3 cellular contexts compared by ENCODE assay signal in the genomic region with DNA sequence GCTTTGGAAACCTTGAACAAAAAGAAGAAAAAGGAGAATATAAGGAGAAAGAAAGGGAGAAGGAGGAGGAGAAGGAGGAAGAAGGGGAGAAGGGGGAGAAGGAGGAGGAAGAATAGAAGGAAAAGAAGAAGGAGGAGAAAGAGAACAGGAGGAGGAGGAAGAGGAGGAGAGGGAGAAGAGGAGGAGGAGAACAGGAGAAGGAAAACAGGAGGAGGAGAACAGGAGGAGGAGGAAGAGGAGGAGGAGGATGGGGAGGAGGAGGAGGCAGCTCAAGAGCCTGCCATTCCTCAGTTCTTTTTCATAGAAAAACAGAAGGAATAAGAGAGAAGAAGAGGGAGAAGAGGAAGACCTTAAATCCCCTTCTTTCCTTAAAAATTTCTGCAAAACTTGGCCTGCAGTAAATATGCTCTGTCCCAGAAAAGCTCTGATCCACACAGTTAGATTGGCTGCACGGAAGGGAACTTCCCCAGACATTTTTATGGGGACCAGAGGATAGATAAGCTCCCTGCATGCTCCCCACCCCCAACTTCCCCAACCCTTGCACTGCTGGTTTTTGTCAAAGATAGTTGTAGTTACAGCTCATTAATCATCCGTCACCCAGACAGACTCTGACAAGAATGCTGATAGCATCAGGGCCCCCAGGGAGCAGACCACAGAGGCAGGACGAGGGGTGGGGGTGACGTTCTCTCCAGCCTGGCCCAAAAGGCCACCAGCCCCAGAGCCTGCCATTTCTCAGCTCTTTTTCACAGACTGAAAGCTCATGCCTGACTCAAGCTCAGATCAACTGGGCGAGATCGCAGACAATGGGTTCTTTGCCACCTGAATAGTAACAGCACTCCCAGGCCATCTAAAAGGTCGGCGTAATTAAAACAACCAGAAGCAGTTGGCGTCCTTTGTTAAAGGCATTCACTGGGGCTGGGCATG.
TF ChIP-seq lines count a peak whose summit lies in the region.

No MANE protein-coding gene starts in this region.

TF ChIP-seq in A549, 52 proteins besides CTCF, POLR2A, EP300 and RAD21:
- TF ChIP-seq BHLHE40 (IDR thresholded peaks at IDR 0.05; ENCODE audit: low read depth, low read length) = no peak
- peak; percentile 85 for TF ChIP-seq GATA3 (IDR thresholded peaks at IDR 0.05; ENCODE audit: borderline replicate concordance)
TF ChIP-seq in A549: peak in this region for 1.

TF ChIP-seq in GM23338, 12 proteins besides CTCF, POLR2A, EP300 and RAD21:
- TF ChIP-seq, protein P1, sequence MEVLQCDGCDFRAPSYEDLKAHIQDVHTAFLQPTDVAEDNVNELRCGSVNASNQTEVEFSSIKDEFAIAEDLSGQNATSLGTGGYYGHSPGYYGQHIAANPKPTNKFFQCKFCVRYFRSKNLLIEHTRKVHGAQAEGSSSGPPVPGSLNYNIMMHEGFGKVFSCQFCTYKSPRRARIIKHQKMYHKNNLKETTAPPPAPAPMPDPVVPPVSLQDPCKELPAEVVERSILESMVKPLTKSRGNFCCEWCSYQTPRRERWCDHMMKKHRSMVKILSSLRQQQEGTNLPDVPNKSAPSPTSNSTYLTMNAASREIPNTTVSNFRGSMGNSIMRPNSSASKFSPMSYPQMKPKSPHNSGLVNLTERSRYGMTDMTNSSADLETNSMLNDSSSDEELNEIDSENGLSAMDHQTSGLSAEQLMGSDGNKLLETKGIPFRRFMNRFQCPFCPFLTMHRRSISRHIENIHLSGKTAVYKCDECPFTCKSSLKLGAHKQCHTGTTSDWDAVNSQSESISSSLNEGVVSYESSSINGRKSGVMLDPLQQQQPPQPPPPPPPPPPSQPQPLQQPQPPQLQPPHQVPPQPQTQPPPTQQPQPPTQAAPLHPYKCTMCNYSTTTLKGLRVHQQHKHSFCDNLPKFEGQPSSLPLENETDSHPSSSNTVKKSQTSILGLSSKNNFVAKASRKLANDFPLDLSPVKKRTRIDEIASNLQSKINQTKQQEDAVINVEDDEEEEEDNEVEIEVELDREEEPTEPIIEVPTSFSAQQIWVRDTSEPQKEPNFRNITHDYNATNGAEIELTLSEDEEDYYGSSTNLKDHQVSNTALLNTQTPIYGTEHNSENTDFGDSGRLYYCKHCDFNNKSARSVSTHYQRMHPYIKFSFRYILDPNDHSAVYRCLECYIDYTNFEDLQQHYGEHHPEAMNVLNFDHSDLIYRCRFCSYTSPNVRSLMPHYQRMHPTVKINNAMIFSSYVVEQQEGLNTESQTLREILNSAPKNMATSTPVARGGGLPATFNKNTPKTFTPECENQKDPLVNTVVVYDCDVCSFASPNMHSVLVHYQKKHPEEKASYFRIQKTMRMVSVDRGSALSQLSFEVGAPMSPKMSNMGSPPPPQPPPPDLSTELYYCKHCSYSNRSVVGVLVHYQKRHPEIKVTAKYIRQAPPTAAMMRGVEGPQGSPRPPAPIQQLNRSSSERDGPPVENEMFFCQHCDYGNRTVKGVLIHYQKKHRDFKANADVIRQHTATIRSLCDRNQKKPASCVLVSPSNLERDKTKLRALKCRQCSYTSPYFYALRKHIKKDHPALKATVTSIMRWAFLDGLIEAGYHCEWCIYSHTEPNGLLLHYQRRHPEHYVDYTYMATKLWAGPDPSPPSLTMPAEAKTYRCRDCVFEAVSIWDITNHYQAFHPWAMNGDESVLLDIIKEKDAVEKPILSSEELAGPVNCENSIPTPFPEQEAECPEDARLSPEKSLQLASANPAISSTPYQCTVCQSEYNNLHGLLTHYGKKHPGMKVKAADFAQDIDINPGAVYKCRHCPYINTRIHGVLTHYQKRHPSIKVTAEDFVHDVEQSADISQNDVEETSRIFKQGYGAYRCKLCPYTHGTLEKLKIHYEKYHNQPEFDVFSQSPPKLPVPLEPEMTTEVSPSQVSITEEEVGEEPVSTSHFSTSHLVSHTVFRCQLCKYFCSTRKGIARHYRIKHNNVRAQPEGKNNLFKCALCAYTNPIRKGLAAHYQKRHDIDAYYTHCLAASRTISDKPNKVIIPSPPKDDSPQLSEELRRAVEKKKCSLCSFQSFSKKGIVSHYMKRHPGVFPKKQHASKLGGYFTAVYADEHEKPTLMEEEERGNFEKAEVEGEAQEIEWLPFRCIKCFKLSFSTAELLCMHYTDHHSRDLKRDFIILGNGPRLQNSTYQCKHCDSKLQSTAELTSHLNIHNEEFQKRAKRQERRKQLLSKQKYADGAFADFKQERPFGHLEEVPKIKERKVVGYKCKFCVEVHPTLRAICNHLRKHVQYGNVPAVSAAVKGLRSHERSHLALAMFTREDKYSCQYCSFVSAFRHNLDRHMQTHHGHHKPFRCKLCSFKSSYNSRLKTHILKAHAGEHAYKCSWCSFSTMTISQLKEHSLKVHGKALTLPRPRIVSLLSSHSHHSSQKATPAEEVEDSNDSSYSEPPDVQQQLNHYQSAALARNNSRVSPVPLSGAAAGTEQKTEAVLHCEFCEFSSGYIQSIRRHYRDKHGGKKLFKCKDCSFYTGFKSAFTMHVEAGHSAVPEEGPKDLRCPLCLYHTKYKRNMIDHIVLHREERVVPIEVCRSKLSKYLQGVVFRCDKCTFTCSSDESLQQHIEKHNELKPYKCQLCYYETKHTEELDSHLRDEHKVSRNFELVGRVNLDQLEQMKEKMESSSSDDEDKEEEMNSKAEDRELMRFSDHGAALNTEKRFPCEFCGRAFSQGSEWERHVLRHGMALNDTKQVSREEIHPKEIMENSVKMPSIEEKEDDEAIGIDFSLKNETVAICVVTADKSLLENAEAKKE (CRISPR knock-in tag; IDR thresholded peaks at IDR 0.05) = no peak
- TF ChIP-seq ZNF114 (CRISPR knock-in tag; IDR thresholded peaks at IDR 0.05) (no peak), NANOG (IDR thresholded peaks at IDR 0.05; ENCODE audit: borderline replicate concordance) (no peak), ZNF331 (CRISPR knock-in tag; IDR thresholded peaks at IDR 0.05; ENCODE audit: low read depth) (no peak), POLR2AphosphoS5 (IDR thresholded peaks at IDR 0.05; ENCODE audit: low read depth) (no peak), CREB1 (CRISPR knock-in tag; IDR thresholded peaks at IDR 0.05; ENCODE audit: low read depth) (no peak), EZH2 (IDR thresholded peaks at IDR 0.05; ENCODE audit: low read depth, unreplicated experiment) (no peak)
TF ChIP-seq in GM23338: peak in this region for 0.

TF ChIP-seq in SK-N-SH, 30 proteins besides CTCF, POLR2A, EP300 and RAD21:
- TF ChIP-seq, protein P2, sequence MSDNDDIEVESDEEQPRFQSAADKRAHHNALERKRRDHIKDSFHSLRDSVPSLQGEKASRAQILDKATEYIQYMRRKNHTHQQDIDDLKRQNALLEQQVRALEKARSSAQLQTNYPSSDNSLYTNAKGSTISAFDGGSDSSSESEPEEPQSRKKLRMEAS (IDR thresholded peaks at IDR 0.05; ENCODE audit: low read depth) = no peak
- TF ChIP-seq, protein P3, sequence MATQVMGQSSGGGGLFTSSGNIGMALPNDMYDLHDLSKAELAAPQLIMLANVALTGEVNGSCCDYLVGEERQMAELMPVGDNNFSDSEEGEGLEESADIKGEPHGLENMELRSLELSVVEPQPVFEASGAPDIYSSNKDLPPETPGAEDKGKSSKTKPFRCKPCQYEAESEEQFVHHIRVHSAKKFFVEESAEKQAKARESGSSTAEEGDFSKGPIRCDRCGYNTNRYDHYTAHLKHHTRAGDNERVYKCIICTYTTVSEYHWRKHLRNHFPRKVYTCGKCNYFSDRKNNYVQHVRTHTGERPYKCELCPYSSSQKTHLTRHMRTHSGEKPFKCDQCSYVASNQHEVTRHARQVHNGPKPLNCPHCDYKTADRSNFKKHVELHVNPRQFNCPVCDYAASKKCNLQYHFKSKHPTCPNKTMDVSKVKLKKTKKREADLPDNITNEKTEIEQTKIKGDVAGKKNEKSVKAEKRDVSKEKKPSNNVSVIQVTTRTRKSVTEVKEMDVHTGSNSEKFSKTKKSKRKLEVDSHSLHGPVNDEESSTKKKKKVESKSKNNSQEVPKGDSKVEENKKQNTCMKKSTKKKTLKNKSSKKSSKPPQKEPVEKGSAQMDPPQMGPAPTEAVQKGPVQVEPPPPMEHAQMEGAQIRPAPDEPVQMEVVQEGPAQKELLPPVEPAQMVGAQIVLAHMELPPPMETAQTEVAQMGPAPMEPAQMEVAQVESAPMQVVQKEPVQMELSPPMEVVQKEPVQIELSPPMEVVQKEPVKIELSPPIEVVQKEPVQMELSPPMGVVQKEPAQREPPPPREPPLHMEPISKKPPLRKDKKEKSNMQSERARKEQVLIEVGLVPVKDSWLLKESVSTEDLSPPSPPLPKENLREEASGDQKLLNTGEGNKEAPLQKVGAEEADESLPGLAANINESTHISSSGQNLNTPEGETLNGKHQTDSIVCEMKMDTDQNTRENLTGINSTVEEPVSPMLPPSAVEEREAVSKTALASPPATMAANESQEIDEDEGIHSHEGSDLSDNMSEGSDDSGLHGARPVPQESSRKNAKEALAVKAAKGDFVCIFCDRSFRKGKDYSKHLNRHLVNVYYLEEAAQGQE (IDR thresholded peaks at IDR 0.05; ENCODE audit: low read depth, low read length) = no peak; the same call in 1 of the 2 replicates
- TF ChIP-seq RCOR1 (IDR thresholded peaks at IDR 0.05; ENCODE audit: low read length) (peak; percentile 93), YY1 (IDR thresholded peaks at IDR 0.05; ENCODE audit: low read depth) (no peak), FOSL2 (IDR thresholded peaks at IDR 0.05; ENCODE audit: borderline replicate concordance, low read depth) (no peak), EZH2phosphoT487 (IDR thresholded peaks at IDR 0.05; ENCODE audit: borderline replicate concordance, low read depth) (no peak), POLR2AphosphoS5 (IDR thresholded peaks at IDR 0.05; ENCODE audit: low read depth, low read length) (peak; percentile 70; the same call in 1 of the 2 replicates), ELF1 (IDR thresholded peaks at IDR 0.05) (no peak), TEAD4 (IDR thresholded peaks at IDR 0.05; ENCODE audit: borderline replicate concordance, insufficient read depth) (peak; percentile 74; the same call in 1 of the 2 replicates), RFX5 (IDR thresholded peaks at IDR 0.05; ENCODE audit: low read length) (0 out of 2 replicates have a peak, but pooled peaks have one; percentile 26), GATA2 (CRISPR knock-in tag; IDR thresholded peaks at IDR 0.05) (peak; percentile 99), NRF1 (IDR thresholded peaks at IDR 0.05; ENCODE audit: low read depth, low read length) (no peak), FOXJ3 (CRISPR knock-in tag; IDR thresholded peaks at IDR 0.05) (peak; percentile 95), SMC3 (IDR thresholded peaks at IDR 0.05; ENCODE audit: low read depth, low read length) (no peak; the same call in 1 of the 2 replicates), MXI1 (IDR thresholded peaks at IDR 0.05; ENCODE audit: low read depth, low read length) (peak; percentile 58), CHD2 (IDR thresholded peaks at IDR 0.05; ENCODE audit: low read length, partially characterized antibody) (peak; percentile 94), GABPA (IDR thresholded peaks at IDR 0.05; ENCODE audit: low read depth) (no peak), SIN3A (IDR thresholded peaks at IDR 0.05; ENCODE audit: borderline replicate concordance, low read depth, low read length) (no peak), NFIC (IDR thresholded peaks at IDR 0.05; ENCODE audit: borderline replicate concordance) (peak; percentile 42; the same call in 1 of the 2 replicates), TAF1 (IDR thresholded peaks at IDR 0.05; ENCODE audit: borderline replicate concordance, low read depth, low read length) (no peak), RXRA (IDR thresholded peaks at IDR 0.05; ENCODE audit: borderline replicate concordance, low read depth) (0 out of 2 replicates have a peak, but pooled peaks have one; percentile 31), MEF2A (IDR thresholded peaks at IDR 0.05; ENCODE audit: borderline replicate concordance, low read depth) (no peak), FOXM1 (IDR thresholded peaks at IDR 0.05; ENCODE audit: low read depth) (no peak), TCF12 (IDR thresholded peaks at IDR 0.05) (peak; percentile 90), JUND (IDR thresholded peaks at IDR 0.05) (peak; percentile 65)
- TF ChIP-seq, protein P4, sequence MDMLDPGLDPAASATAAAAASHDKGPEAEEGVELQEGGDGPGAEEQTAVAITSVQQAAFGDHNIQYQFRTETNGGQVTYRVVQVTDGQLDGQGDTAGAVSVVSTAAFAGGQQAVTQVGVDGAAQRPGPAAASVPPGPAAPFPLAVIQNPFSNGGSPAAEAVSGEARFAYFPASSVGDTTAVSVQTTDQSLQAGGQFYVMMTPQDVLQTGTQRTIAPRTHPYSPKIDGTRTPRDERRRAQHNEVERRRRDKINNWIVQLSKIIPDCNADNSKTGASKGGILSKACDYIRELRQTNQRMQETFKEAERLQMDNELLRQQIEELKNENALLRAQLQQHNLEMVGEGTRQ (IDR thresholded peaks at IDR 0.05; ENCODE audit: borderline replicate concordance, low read depth, low read length) = no peak
- TF ChIP-seq, protein P5, sequence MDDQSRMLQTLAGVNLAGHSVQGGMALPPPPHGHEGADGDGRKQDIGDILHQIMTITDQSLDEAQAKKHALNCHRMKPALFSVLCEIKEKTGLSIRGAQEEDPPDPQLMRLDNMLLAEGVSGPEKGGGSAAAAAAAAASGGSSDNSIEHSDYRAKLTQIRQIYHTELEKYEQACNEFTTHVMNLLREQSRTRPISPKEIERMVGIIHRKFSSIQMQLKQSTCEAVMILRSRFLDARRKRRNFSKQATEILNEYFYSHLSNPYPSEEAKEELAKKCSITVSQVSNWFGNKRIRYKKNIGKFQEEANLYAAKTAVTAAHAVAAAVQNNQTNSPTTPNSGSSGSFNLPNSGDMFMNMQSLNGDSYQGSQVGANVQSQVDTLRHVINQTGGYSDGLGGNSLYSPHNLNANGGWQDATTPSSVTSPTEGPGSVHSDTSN (IDR thresholded peaks at IDR 0.05) = peak; percentile 92
- TF ChIP-seq, protein P6, sequence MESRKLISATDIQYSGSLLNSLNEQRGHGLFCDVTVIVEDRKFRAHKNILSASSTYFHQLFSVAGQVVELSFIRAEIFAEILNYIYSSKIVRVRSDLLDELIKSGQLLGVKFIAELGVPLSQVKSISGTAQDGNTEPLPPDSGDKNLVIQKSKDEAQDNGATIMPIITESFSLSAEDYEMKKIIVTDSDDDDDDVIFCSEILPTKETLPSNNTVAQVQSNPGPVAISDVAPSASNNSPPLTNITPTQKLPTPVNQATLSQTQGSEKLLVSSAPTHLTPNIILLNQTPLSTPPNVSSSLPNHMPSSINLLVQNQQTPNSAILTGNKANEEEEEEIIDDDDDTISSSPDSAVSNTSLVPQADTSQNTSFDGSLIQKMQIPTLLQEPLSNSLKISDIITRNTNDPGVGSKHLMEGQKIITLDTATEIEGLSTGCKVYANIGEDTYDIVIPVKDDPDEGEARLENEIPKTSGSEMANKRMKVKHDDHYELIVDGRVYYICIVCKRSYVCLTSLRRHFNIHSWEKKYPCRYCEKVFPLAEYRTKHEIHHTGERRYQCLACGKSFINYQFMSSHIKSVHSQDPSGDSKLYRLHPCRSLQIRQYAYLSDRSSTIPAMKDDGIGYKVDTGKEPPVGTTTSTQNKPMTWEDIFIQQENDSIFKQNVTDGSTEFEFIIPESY (IDR thresholded peaks at IDR 0.05; ENCODE audit: borderline replicate concordance, low read depth) = no peak
- TF ChIP-seq, protein P7, sequence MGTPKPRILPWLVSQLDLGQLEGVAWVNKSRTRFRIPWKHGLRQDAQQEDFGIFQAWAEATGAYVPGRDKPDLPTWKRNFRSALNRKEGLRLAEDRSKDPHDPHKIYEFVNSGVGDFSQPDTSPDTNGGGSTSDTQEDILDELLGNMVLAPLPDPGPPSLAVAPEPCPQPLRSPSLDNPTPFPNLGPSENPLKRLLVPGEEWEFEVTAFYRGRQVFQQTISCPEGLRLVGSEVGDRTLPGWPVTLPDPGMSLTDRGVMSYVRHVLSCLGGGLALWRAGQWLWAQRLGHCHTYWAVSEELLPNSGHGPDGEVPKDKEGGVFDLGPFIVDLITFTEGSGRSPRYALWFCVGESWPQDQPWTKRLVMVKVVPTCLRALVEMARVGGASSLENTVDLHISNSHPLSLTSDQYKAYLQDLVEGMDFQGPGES (IDR thresholded peaks at IDR 0.05; ENCODE audit: low read depth, low read length) = no peak
- TF ChIP-seq, protein P8, sequence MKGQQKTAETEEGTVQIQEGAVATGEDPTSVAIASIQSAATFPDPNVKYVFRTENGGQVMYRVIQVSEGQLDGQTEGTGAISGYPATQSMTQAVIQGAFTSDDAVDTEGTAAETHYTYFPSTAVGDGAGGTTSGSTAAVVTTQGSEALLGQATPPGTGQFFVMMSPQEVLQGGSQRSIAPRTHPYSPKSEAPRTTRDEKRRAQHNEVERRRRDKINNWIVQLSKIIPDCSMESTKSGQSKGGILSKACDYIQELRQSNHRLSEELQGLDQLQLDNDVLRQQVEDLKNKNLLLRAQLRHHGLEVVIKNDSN (IDR thresholded peaks at IDR 0.05; ENCODE audit: borderline replicate concordance, low read depth) = no peak
